ENCODE assay signal across 23 cellular contexts in genomic region chr1:68758666-68759209, GRCh38.
"Had no signal": no experiment of that assay in that cellular context is flagged by ENCODE, and none has a peak within 500 bp of the region (broad histone marks: within the 10 kb centered on the region; RNA-seq: fewer than 3 reads in every experiment).

No MANE protein-coding gene starts in this region.

- DNase-seq: activated CD4-positive, alpha-beta T cell treated with anti-CD3 and anti-CD28 coated beads, Interleukin-2, amount 50 U/mL, for 4 hours; activated CD8-positive, alpha-beta memory T cell treated with anti-CD3 and anti-CD28 coated beads, Interleukin-2, amount 50 U/mL, for 48 hours; activated naive CD4-positive, alpha-beta T cell; activated T-cell treated with anti-CD3 and anti-CD28 coated beads, Interleukin-2, amount 50 U/mL, for 4 hours; adrenal gland; brain microvascular endothelial cell; caudate nucleus; effector memory CD4-positive, alpha-beta T cell; heart left ventricle; lower lobe of right lung; naive thymus-derived CD4-positive, alpha-beta T cell; occipital lobe; right lobe of liver; small intestine; stimulated activated CD8-positive, alpha-beta memory T cell treated with anti-CD3 and anti-CD28 coated beads, Interleukin-4, amount 100 ng/mL, for 48 hours; stimulated activated naive CD4-positive, alpha-beta T cell; T-helper 9 cell; testis had no signal

- ATAC-seq: activated T-cell treated with anti-CD3 and anti-CD28 coated beads, Interleukin-2, amount 50 U/mL, for 4 hours; heart left ventricle; left lobe of liver; lower lobe of right lung; naive thymus-derived CD4-positive, alpha-beta T cell; right lobe of liver had no signal

- H3K4me3 Mint-ChIP-seq: activated naive CD8-positive, alpha-beta T cell; activated T-cell treated with anti-CD3 and anti-CD28 coated beads, Interleukin-2, amount 50 U/mL, for 4 hours; naive thymus-derived CD4-positive, alpha-beta T cell; neural crest cell; type B pancreatic cell had no signal

- H3K27me3 Mint-ChIP-seq: activated naive CD8-positive, alpha-beta T cell; naive thymus-derived CD4-positive, alpha-beta T cell; type B pancreatic cell had no signal

- H3K36me3 Mint-ChIP-seq: activated naive CD8-positive, alpha-beta T cell; naive thymus-derived CD4-positive, alpha-beta T cell; type B pancreatic cell had no signal

- H3K4me1 Mint-ChIP-seq: naive thymus-derived CD4-positive, alpha-beta T cell; neural crest cell had no signal

- H3K27ac Mint-ChIP-seq: activated naive CD8-positive, alpha-beta T cell; activated T-helper 2 cell treated with anti-CD3 and anti-CD28 coated beads, Interferon-gamma antibody, Interleukin-2, Interleukin-4, amounts not matched to agents 10 μg/mL and 5 μg/mL and 100 μg/mL, durations not matched to agents 14 hours and 24 hours and 36 hours; naive thymus-derived CD4-positive, alpha-beta T cell; type B pancreatic cell had no signal
